Comparison of ENCODE assay signal across 1 cellular context in the genomic region with DNA sequence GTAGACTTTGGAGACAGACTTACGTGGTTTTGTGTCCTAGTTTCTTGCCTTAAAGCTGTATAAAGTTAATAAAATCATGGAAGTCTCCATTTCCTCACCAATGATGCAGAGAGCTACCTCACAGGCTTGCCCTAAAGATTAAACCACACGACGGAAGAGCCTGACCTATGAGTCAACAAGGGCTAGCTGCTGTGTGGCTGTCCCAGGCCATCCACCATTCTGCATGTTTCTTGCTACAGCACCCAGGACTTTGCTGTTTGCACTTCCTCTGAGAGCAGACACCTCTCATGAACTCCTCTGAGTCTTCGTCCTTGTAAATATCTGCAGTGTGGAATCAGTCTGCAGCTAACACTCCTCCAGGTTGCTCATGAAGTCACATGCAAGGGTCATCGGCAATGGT.
TF ChIP-seq lines count a peak whose summit lies in the region.

No MANE protein-coding gene starts in this region.

TF ChIP-seq in IMR-90, 13 proteins besides CTCF, POLR2A, EP300 and RAD21:
- TF ChIP-seq MAZ (IDR thresholded peaks at IDR 0.05; ENCODE audit: borderline replicate concordance, low read depth, low read length) (no peak), CEBPB (IDR thresholded peaks at IDR 0.05; ENCODE audit: low read depth, low read length) (no peak), CHD1 (IDR thresholded peaks at IDR 0.05; ENCODE audit: low read depth, low read length) (no peak), MAFK (IDR thresholded peaks at IDR 0.05; ENCODE audit: low read depth, low read length) (no peak), BHLHE40 (IDR thresholded peaks at IDR 0.05; ENCODE audit: low read depth, low read length) (no peak), RFX5 (IDR thresholded peaks at IDR 0.05; ENCODE audit: low read depth, low read length) (no peak), SMC3 (IDR thresholded peaks at IDR 0.05; ENCODE audit: low read depth, low read length) (peak; percentile 19; the same call in 1 of the 2 replicates), MXI1 (IDR thresholded peaks at IDR 0.05; ENCODE audit: borderline replicate concordance, low read depth, low read length) (no peak), NFE2L2 (IDR thresholded peaks at IDR 0.05; ENCODE audit: low read depth, low read length) (no peak), RCOR1 (IDR thresholded peaks at IDR 0.05; ENCODE audit: insufficient replicate concordance, low read length) (no peak), FOS (IDR thresholded peaks at IDR 0.05; ENCODE audit: low read depth, low read length) (peak; percentile 46; the same call in 1 of the 2 replicates)
- TF ChIP-seq, protein P1, sequence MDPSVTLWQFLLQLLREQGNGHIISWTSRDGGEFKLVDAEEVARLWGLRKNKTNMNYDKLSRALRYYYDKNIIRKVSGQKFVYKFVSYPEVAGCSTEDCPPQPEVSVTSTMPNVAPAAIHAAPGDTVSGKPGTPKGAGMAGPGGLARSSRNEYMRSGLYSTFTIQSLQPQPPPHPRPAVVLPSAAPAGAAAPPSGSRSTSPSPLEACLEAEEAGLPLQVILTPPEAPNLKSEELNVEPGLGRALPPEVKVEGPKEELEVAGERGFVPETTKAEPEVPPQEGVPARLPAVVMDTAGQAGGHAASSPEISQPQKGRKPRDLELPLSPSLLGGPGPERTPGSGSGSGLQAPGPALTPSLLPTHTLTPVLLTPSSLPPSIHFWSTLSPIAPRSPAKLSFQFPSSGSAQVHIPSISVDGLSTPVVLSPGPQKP (IDR thresholded peaks at IDR 0.05; ENCODE audit: borderline replicate concordance, low read depth, low read length) = no peak
- TF ChIP-seq, protein P2, sequence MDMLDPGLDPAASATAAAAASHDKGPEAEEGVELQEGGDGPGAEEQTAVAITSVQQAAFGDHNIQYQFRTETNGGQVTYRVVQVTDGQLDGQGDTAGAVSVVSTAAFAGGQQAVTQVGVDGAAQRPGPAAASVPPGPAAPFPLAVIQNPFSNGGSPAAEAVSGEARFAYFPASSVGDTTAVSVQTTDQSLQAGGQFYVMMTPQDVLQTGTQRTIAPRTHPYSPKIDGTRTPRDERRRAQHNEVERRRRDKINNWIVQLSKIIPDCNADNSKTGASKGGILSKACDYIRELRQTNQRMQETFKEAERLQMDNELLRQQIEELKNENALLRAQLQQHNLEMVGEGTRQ (IDR thresholded peaks at IDR 0.05; ENCODE audit: low read depth, low read length) = no peak
